In genomic region chr9:137619240-137620090, GRCh38 we compare ENCODE assay signal across 8 cellular contexts. TPM values are rescaled to one million over a fixed set of nuclear protein-coding genes. Genes with fewer than 3 reads are reported as not detected.
DNase-seq lines count a peak whose midpoint lies in the region; ATAC-seq and TF ChIP-seq lines count a peak whose summit lies in the region.

No MANE protein-coding gene starts in this region.

- H3K27me3 ChIP-seq in HUES48 (ENCODE audit: control insufficient read depth, insufficient read depth, low read length) (no peaks in the 10 kb centered on the region), esophagus squamous epithelium (no peaks in the 10 kb centered on the region)

- H3K9ac ChIP-seq in HUES48 (ENCODE audit: low read depth, low read length): peak overlapping the region; percentile 80

- CTCF ChIA-PET in activated CD8-positive, alpha-beta T cell treated with anti-CD3 and anti-CD28 coated beads, Interleukin-2, amount 10 ng/mL, durations not matched to agents 7 days and 5 days (lab: Charles Lee): interaction anchor here (0.8 to 1.6 kb wide), 6 partner anchors 9 to 54 kb away, joined by 3 to 14 read pairs (median 3); partner anchors contain the start of genes ARRDC1 and DPH7

- H3K9me3 Mint-ChIP-seq in activated CD8-positive, alpha-beta T cell treated with anti-CD3 and anti-CD28 coated beads, Interleukin-2, amount 10 ng/mL, durations not matched to agents 7 days and 5 days (ENCODE audit: insufficient read depth): no peaks in the 10 kb centered on the region
- H3K9me3 Mint-ChIP-seq in nephron progenitor cell: peaks cover 3% of the 10 kb centered on the region

- H3K36me3 Mint-ChIP-seq in activated CD8-positive, alpha-beta T cell treated with anti-CD3 and anti-CD28 coated beads, Interleukin-2, amount 10 ng/mL, durations not matched to agents 7 days and 5 days (ENCODE audit: low read depth): peaks cover 33% of the 10 kb centered on the region
- H3K36me3 Mint-ChIP-seq in nephron progenitor cell (ENCODE audit: low read depth): peaks cover 24% of the 10 kb centered on the region

- no peak for TF ChIP-seq POLR2A in esophagus squamous epithelium (IDR thresholded peaks at IDR 0.05)

- DNase-seq in Daoy (ENCODE audit: low read depth) (peak; percentile 58), esophagus squamous epithelium (lab: John Stamatoyannopoulos, UW) (no peak), nephron progenitor cell (peak; percentile 44), GDM1 (lab: John Stamatoyannopoulos, UW) (no peak)
- peak; percentile 49 for DNase-seq in activated CD8-positive, alpha-beta T cell treated with anti-CD3 and anti-CD28 coated beads, Interleukin-2, amount 10 ng/mL, durations not matched to agents 7 days and 5 days

- ATAC-seq in GM19455 (IDR thresholded peaks at IDR 0.05; ENCODE audit: unreplicated experiment): peak; percentile 14
- ATAC-seq in activated CD8-positive, alpha-beta T cell treated with anti-CD3 and anti-CD28 coated beads, Interleukin-2, amount 10 ng/mL, durations not matched to agents 7 days and 5 days: peak; percentile 6
- no peak for ATAC-seq in GM18870 (IDR thresholded peaks at IDR 0.05; ENCODE audit: unreplicated experiment)

- H3K27ac Mint-ChIP-seq in activated CD8-positive, alpha-beta T cell treated with anti-CD3 and anti-CD28 coated beads, Interleukin-2, amount 10 ng/mL, durations not matched to agents 7 days and 5 days: peak overlapping the region; percentile 80
- peak overlapping the region; percentile 96 for H3K27ac Mint-ChIP-seq in nephron progenitor cell

- no peaks in the 10 kb centered on the region for H3K9me3 ChIP-seq in HUES48 (ENCODE audit: control insufficient read depth, insufficient read depth, low read length)
- H3K9me3 ChIP-seq in esophagus squamous epithelium: no peaks in the 10 kb centered on the region

- POLR2A ChIA-PET in activated CD8-positive, alpha-beta T cell treated with anti-CD3 and anti-CD28 coated beads, Interleukin-2, amount 10 ng/mL, durations not matched to agents 7 days and 5 days (lab: Charles Lee): interaction anchor here (0.7 to 2.1 kb wide), 10 partner anchors 9 to 717 kb away, joined by 3 to 10 read pairs (median 3); partner anchors contain the start of genes ARRDC1, SAPCD2 and TUBB4B

- WGBS in esophagus squamous epithelium, 2 donors: 0 to 1% methylated on average over 25 of the region's 58 CpGs

- intact Hi-C loops in esophagus squamous epithelium (cut with DNase I): no loop called here

- peaks cover 47% of the 10 kb centered on the region for H3K4me1 Mint-ChIP-seq in activated CD8-positive, alpha-beta T cell treated with anti-CD3 and anti-CD28 coated beads, Interleukin-2, amount 10 ng/mL, durations not matched to agents 7 days and 5 days (ENCODE audit: low read depth)
- H3K4me1 Mint-ChIP-seq in nephron progenitor cell: peaks cover 40% of the 10 kb centered on the region

- peak overlapping the region; percentile 86 for H3K4me3 Mint-ChIP-seq in activated CD8-positive, alpha-beta T cell treated with anti-CD3 and anti-CD28 coated beads, Interleukin-2, amount 10 ng/mL, durations not matched to agents 7 days and 5 days
- H3K4me3 Mint-ChIP-seq in nephron progenitor cell: peak overlapping the region; percentile 95

- H3K27ac ChIP-seq in HUES48 (ENCODE audit: low read depth, low read length) (peak overlapping the region; percentile 93), esophagus squamous epithelium (peak overlapping the region; percentile 88 to 94 (median 92))

- TF ChIP-seq CTCF in esophagus squamous epithelium (IDR thresholded peaks at IDR 0.05): no peak
- TF ChIP-seq CTCF in nephron progenitor cell (IDR thresholded peaks at IDR 0.05): no peak

- no peaks in the 10 kb centered on the region for H3K27me3 Mint-ChIP-seq in activated CD8-positive, alpha-beta T cell treated with anti-CD3 and anti-CD28 coated beads, Interleukin-2, amount 10 ng/mL, durations not matched to agents 7 days and 5 days (ENCODE audit: low read depth)
- peaks cover 2% of the 10 kb centered on the region for H3K27me3 Mint-ChIP-seq in nephron progenitor cell (ENCODE audit: low read depth, poor library complexity)

- peaks cover 16% of the 10 kb centered on the region; the same call in 1 of the 2 replicates for H3K4me1 ChIP-seq in HUES48 (ENCODE audit: control insufficient read depth, insufficient read depth, low read length)
- H3K4me1 ChIP-seq in esophagus squamous epithelium: peaks cover 27 to 73% (median 38%) of the 10 kb centered on the region in 3 donors

- peak overlapping the region; percentile 88 for H3K4me3 ChIP-seq in HUES48 (ENCODE audit: low read depth, low read length)
- H3K4me3 ChIP-seq in esophagus squamous epithelium: peak overlapping the region; percentile 60 to 92 (median 72)

- H3K36me3 ChIP-seq in HUES48 (ENCODE audit: control insufficient read depth, insufficient read depth, low read length) (peaks cover 33% of the 10 kb centered on the region), esophagus squamous epithelium (peaks cover 13 to 42% (median 13%) of the 10 kb centered on the region in 3 donors)

RNA-seq across cellular contexts. Expression of gene EHMT1, which starts 0.7 kb away (rescaled TPM):
- total RNA-seq in Daoy (2014; rRNA removed; shearing (Covaris generic)): 36.8 and 51.9 TPM in 2 replicates
- 100 to 1,000 TPM; 112 to 115 TPM for total RNA-seq in activated CD8-positive, alpha-beta T cell treated with anti-CD3 and anti-CD28 coated beads, Interleukin-2, amount 10 ng/mL, durations not matched to agents 7 days and 5 days
- total RNA-seq in esophagus squamous epithelium: 10 to 100 TPM; 42.8 to 87.0 (median 65.0) TPM

RNA-seq across cellular contexts. Expression of gene ARRDC1, which starts 14.0 kb away (rescaled TPM):
- total RNA-seq in Daoy (2014; rRNA removed; shearing (Covaris generic)): 11.5 and 11.6 TPM in 2 replicates
- total RNA-seq in activated CD8-positive, alpha-beta T cell treated with anti-CD3 and anti-CD28 coated beads, Interleukin-2, amount 10 ng/mL, durations not matched to agents 7 days and 5 days: 10 to 100 TPM; 42.3 to 45.1 TPM
- 100 to 1,000 TPM in 2 of 4 donors, 10 to 100 TPM in 2; 53.3 to 121 (median 89.6) TPM for total RNA-seq in esophagus squamous epithelium

RNA-seq across cellular contexts. Expression of gene ZMYND19, which starts 29.2 kb away (rescaled TPM):
- total RNA-seq in Daoy (2014; rRNA removed; shearing (Covaris generic)): 55.7 and 64.5 TPM in 2 replicates
- 10 to 100 TPM; 35.4 to 38.3 TPM for total RNA-seq in activated CD8-positive, alpha-beta T cell treated with anti-CD3 and anti-CD28 coated beads, Interleukin-2, amount 10 ng/mL, durations not matched to agents 7 days and 5 days
- 10 to 100 TPM; 17.5 to 28.8 (median 25.2) TPM for total RNA-seq in esophagus squamous epithelium

RNA-seq across cellular contexts. Expression of gene DPH7, which starts 40.7 kb away (rescaled TPM):
- 56.5 and 61.9 TPM in 2 replicates for total RNA-seq in Daoy (2014; rRNA removed; shearing (Covaris generic))
- total RNA-seq in activated CD8-positive, alpha-beta T cell treated with anti-CD3 and anti-CD28 coated beads, Interleukin-2, amount 10 ng/mL, durations not matched to agents 7 days and 5 days: 10 to 100 TPM; 36.8 to 37.1 TPM
- total RNA-seq in esophagus squamous epithelium: 10 to 100 TPM; 13.4 to 32.2 (median 21.7) TPM

Comparison
In these comparisons a context has a peak if more than half of its experiments do, and no peak if none do; other contexts are left out.
1. DNase-seq: peak in Daoy (single experiment), activated CD8-positive, alpha-beta T cell treated with anti-CD3 and anti-CD28 coated beads, Interleukin-2, amount 10 ng/mL, durations not matched to agents 7 days and 5 days (single experiment) and nephron progenitor cell (single experiment); none in esophagus squamous epithelium (single experiment) and GDM1 (single experiment).